ENCODE assay signal across 8 cellular contexts in genomic region chr20:58892126-58892931, GRCh38. TPM values are rescaled to one million over a fixed set of nuclear protein-coding genes. Genes with fewer than 3 reads are reported as not detected.
DNase-seq lines count a peak whose midpoint lies in the region; ATAC-seq and TF ChIP-seq lines count a peak whose summit lies in the region.

No MANE protein-coding gene starts in this region.

- H3K4me1 Mint-ChIP-seq in endodermal cell, result peaks cover 43% of the 10 kb centered on the region

- WGBS in endodermal cell (ENCODE audit: insufficient coverage in 1 of 2, insufficient read length in 1 of 2), 2 experiments, result 0 to 1% methylated on average over 1 to 26 of the region's 50 CpGs

- no peak for TF ChIP-seq CTCF in endodermal cell (conservative IDR thresholded peaks at IDR 0.05)

- H3K27me3 Mint-ChIP-seq in endodermal cell (ENCODE audit: insufficient read depth), result no peaks in the 10 kb centered on the region

- peak overlapping the region; percentile 96 for H3K9ac ChIP-seq in endodermal cell (ENCODE audit: extremely low read depth, low read length, poor library complexity, severe bottlenecking)

- peak overlapping the region; percentile 98 for H3K27ac Mint-ChIP-seq in endodermal cell

- peak overlapping the region; percentile 90 for H3K4me3 Mint-ChIP-seq in endodermal cell

- peak overlapping the region; percentile 82 for H3K4me3 ChIP-seq in endodermal cell (ENCODE audit: low read length)

- peaks cover 23% of the 10 kb centered on the region for H3K36me3 ChIP-seq in endodermal cell (ENCODE audit: control insufficient read depth, insufficient read depth, low read length)

- ATAC-seq in HG03045 (IDR thresholded peaks at IDR 0.05; ENCODE audit: unreplicated experiment), result peak; percentile 6
- no peak for ATAC-seq in HG03108 (IDR thresholded peaks at IDR 0.05; ENCODE audit: unreplicated experiment)

- H3K36me3 Mint-ChIP-seq in endodermal cell (ENCODE audit: low read depth), result peaks cover 16% of the 10 kb centered on the region

- peak overlapping the region; percentile 94 for H3K27ac ChIP-seq in endodermal cell (ENCODE audit: low read depth, low read length)

- H3K27me3 ChIP-seq in endodermal cell (ENCODE audit: control insufficient read depth, insufficient read depth, low read length, poor library complexity, severe bottlenecking), result no peaks in the 10 kb centered on the region

- H3K4me1 ChIP-seq in endodermal cell (ENCODE audit: control insufficient read depth, insufficient read depth, low read length), result peaks cover 17% of the 10 kb centered on the region

- no peaks in the 10 kb centered on the region for H3K9me3 ChIP-seq in endodermal cell (ENCODE audit: control insufficient read depth, low read length)

- H3K9me3 Mint-ChIP-seq in endodermal cell, result no peaks in the 10 kb centered on the region

- DNase-seq in D341Med (ENCODE audit: low spot score) (peak; percentile 86), NCI-H82 treated with DMSO at 0.1 percent for 48 hours (lab: John Stamatoyannopoulos, UW; ENCODE audit: unreplicated experiment) (peak; percentile 80), endodermal cell (peak; percentile 88), midbrain (lab: John Stamatoyannopoulos, UW) (peak; percentile 38)
- DNase-seq in activated CD8-positive, alpha-beta memory T cell treated with anti-CD3 and anti-CD28 coated beads, Interleukin-2, amount 50 U/mL, for 1 hour (ENCODE audit: extremely low read depth), result peak; percentile 49
- peak; percentile 43 to 63 for DNase-seq in stimulated activated CD8-positive, alpha-beta memory T cell treated with anti-CD3 and anti-CD28 coated beads, Interleukin-4, amount 100 ng/mL, for 4 hours (ENCODE audit: low read depth in 2 of 2, low spot score in 1 of 2)

RNA-seq across cellular contexts. Expression of gene GNAS, which starts 39.8 kb away (rescaled TPM):
- 1,000 to 10,000 TPM; 1,246 to 1,267 TPM for total RNA-seq in endodermal cell
- polyA plus RNA-seq in endodermal cell (2013, experiment 1 of 2), result 1,275 TPM
- polyA plus RNA-seq in endodermal cell (2013, experiment 2 of 2), result 1,251 TPM

RNA-seq across cellular contexts. Expression of gene GNAS-AS1, which starts 41.6 kb away (rescaled TPM):
- 1 to 10 TPM; 9.3 to 9.7 TPM for total RNA-seq in endodermal cell
- polyA plus RNA-seq in endodermal cell (2013, experiment 1 of 2), result 3.9 TPM
- 2.5 TPM for polyA plus RNA-seq in endodermal cell (2013, experiment 2 of 2)

Comparison
In these comparisons a context has a peak if more than half of its experiments do, and no peak if none do; other contexts are left out.
1. DNase-seq: peak in every context shown above with its lines; median percentile 88 in endodermal cell; 86 in D341Med; 80 in NCI-H82 treated with DMSO at 0.1 percent for 48 hours; 53 in stimulated activated CD8-positive, alpha-beta memory T cell treated with anti-CD3 and anti-CD28 coated beads, Interleukin-4, amount 100 ng/mL, for 4 hours; 49 in activated CD8-positive, alpha-beta memory T cell treated with anti-CD3 and anti-CD28 coated beads, Interleukin-2, amount 50 U/mL, for 1 hour; 38 in midbrain.